30 cellular contexts compared by ENCODE assay signal in the genomic region with DNA sequence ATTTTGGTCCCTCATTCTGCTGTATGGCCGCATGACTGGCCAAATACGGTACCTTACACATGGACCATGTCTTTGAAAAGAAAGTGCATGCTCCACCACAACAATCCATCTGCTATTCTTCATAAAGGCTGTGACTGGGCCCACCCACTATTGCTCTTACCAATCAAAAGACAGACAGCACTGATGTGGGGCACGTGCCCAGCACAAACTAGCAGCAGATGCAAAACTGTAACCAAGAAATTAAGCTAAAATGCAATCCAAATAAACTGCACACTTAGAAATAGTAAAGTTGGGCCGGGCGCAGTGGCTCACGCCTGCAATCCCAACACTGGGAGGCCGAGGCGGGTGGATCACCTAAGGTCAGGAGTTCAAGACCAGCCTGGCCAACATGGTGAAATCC.
"Had no signal": no experiment of that assay in that cellular context is flagged by ENCODE, and none has a peak within 500 bp of the region (broad histone marks: within the 10 kb centered on the region; RNA-seq: fewer than 3 reads in every experiment).

No MANE protein-coding gene starts in this region.

- H3K27me3 Mint-ChIP-seq: activated CD4-positive, alpha-beta T cell treated with anti-CD3 and anti-CD28 coated beads for 36 hours; activated CD4-positive, alpha-beta T cell treated with anti-CD3 and anti-CD28 coated beads, Interleukin-2, amount 10 ng/mL, durations not matched to agents 7 days and 5 days; activated CD8-positive, alpha-beta memory T cell treated with anti-CD3 and anti-CD28 coated beads, Interleukin-2, amount 10 ng/mL, durations not matched to agents 7 days and 5 days; activated naive CD8-positive, alpha-beta T cell treated with anti-CD3 and anti-CD28 coated beads for 36 hours had no signal

- H3K9me3 Mint-ChIP-seq: activated CD4-positive, alpha-beta T cell treated with anti-CD3 and anti-CD28 coated beads, Interleukin-2, amount 10 ng/mL, durations not matched to agents 7 days and 5 days; activated naive CD4-positive, alpha-beta T cell treated with anti-CD3 and anti-CD28 coated beads for 36 hours; activated naive CD8-positive, alpha-beta T cell treated with anti-CD3 and anti-CD28 coated beads for 36 hours; activated T-helper 2 cell treated with anti-CD3 and anti-CD28 coated beads, Interferon-gamma antibody, Interleukin-2, Interleukin-4, amounts not matched to agents 10 μg/mL and 5 μg/mL and 100 μg/mL, durations not matched to agents 14 hours and 24 hours and 36 hours; T-helper 1 cell treated with Interleukin-12 subunit alpha and Interleukin-12 subunit beta and Interleukin-4 antibody, amounts not matched to agents 30 μg/mL and 1 μg/mL, for 36 hours; T-helper 2 cell treated with Interferon-gamma antibody and Interleukin-4, amounts not matched to agents 5 μg/mL and 100 μg/mL, for 36 hours had no signal

- H3K4me1 ChIP-seq: SJSA1 had no signal

- H3K9ac ChIP-seq: SK-N-SH had no signal

- H3K27ac Mint-ChIP-seq: activated CD4-positive, alpha-beta T cell treated with anti-CD3 and anti-CD28 coated beads for 36 hours; activated CD4-positive, alpha-beta T cell treated with anti-CD3 and anti-CD28 coated beads, Interleukin-2, amount 10 ng/mL, durations not matched to agents 7 days and 5 days; activated CD8-positive, alpha-beta memory T cell treated with anti-CD3 and anti-CD28 coated beads, Interleukin-2, amount 10 ng/mL, durations not matched to agents 7 days and 5 days; activated T-helper 2 cell treated with anti-CD3 and anti-CD28 coated beads, Interferon-gamma antibody, Interleukin-2, Interleukin-4, amounts not matched to agents 10 μg/mL and 5 μg/mL and 100 μg/mL, durations not matched to agents 14 hours and 24 hours and 36 hours; T-helper 1 cell treated with Interleukin-12 subunit alpha and Interleukin-12 subunit beta and Interleukin-4 antibody, amounts not matched to agents 30 μg/mL and 1 μg/mL, for 36 hours; T-helper 2 cell treated with Interferon-gamma antibody and Interleukin-4, amounts not matched to agents 5 μg/mL and 100 μg/mL, for 36 hours had no signal

- H3K4me3 ChIP-seq: Peyer's patch, SJSA1 had no signal

- H3K27ac ChIP-seq: brain microvascular endothelial cell, Peyer's patch, SJSA1 had no signal

- H3K27me3 ChIP-seq: brain microvascular endothelial cell, Peyer's patch, SJSA1 had no signal

- H3K4me3 Mint-ChIP-seq: activated CD4-positive, alpha-beta T cell treated with anti-CD3 and anti-CD28 coated beads for 36 hours; activated CD4-positive, alpha-beta T cell treated with anti-CD3 and anti-CD28 coated beads, Interleukin-2, amount 10 ng/mL, durations not matched to agents 7 days and 5 days; activated CD8-positive, alpha-beta memory T cell treated with anti-CD3 and anti-CD28 coated beads, Interleukin-2, amount 10 ng/mL, durations not matched to agents 7 days and 5 days; activated naive CD4-positive, alpha-beta T cell treated with anti-CD3 and anti-CD28 coated beads for 36 hours; activated naive CD8-positive, alpha-beta T cell treated with anti-CD3 and anti-CD28 coated beads for 36 hours; T-helper 1 cell treated with Interleukin-12 subunit alpha and Interleukin-12 subunit beta and Interleukin-4 antibody, amounts not matched to agents 30 μg/mL and 1 μg/mL, for 36 hours; T-helper 2 cell treated with Interferon-gamma antibody and Interleukin-4, amounts not matched to agents 5 μg/mL and 100 μg/mL, for 36 hours had no signal

- H3K9me3 ChIP-seq: Peyer's patch, SJSA1, SK-N-SH had no signal

- DNase-seq: activated CD4-positive, alpha-beta T cell treated with anti-CD3 and anti-CD28 coated beads for 36 hours; activated CD4-positive, alpha-beta T cell treated with anti-CD3 and anti-CD28 coated beads, Interleukin-2, amount 10 ng/mL, durations not matched to agents 7 days and 5 days; activated CD4-positive, alpha-beta T cell treated with anti-CD3 and anti-CD28 coated beads, Interleukin-2, amount 50 U/mL, for 48 hours; activated CD8-positive, alpha-beta memory T cell treated with anti-CD3 and anti-CD28 coated beads for 24 hours; activated CD8-positive, alpha-beta memory T cell treated with anti-CD3 and anti-CD28 coated beads, Interleukin-2, amount 10 ng/mL, durations not matched to agents 7 days and 5 days; activated CD8-positive, alpha-beta memory T cell treated with anti-CD3 and anti-CD28 coated beads, Interleukin-2, amount 50 U/mL, for 48 hours; activated gamma-delta T cell treated with Interleukin-2 at 50 U/mL for 16 hours; activated naive CD4-positive, alpha-beta T cell treated with anti-CD3 and anti-CD28 coated beads for 36 hours; activated naive CD8-positive, alpha-beta T cell treated with anti-CD3 and anti-CD28 coated beads for 36 hours; amniotic stem cell; aorta; brain microvascular endothelial cell; central memory CD4-positive, alpha-beta T cell; NCI-H1092 treated with DMSO at 0.1 percent for 48 hours; NCI-H1417; NCI-H146; NCI-H187 treated with DMSO at 0.1 percent for 48 hours; NCI-H2081 treated with DMSO at 0.1 percent for 48 hours; NCI-H345; NCI-H524 treated with DMSO at 0.1 percent for 48 hours; NK-92 treated with Interleukin-12 subunit alpha and Interleukin-12 subunit beta, amount 100 ng/mL, for 24 hours; PC-3; Peyer's patch; RPMI8226; SHP77 treated with DMSO at 0.1 percent for 48 hours; SK-N-SH had no signal

- H3K36me3 ChIP-seq: brain microvascular endothelial cell had no signal
